Comparison of ENCODE assay signal across 8 cellular contexts in the genomic region with DNA sequence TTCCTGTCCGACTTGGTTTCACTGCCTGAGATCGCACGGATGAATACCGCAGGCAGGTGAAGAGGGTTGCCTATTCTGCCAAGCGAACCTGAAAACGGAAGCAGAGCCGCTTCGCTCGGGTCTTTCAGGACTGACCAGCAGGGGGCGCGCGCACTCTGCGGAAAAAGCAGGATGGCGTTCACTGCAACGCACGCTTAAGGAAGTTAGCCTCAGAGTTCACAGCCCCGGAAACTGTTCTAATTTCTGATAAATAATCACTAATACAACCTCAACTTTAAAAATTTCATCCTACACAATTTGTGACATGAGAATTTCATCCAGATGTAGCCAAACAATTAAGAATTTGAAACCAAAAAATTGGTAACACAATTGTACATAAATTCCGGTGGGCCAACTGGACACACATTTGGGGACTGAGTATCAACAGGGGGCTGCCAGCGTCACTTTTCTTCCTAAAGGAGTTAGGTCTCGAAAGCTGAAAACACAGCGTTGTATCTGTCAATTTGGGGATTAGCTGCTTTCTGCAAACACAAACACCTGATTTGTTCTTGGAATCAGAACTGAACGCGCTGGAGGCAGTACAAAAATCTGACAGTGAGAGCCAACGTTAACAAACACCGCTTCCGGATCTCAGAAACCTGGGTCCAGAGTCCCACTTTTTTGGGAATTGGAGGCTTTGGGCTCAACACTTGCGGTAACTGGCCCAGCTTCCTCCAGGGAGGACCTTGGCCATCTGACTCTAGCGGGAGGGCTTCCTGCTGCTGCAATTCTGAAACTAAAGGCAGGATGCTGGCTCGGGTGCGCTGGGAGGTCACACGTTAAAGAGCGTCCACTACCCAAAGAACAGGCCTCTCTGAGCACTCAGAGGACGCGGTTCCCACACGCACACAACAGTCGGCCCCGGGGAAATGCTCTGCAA. TPM values are rescaled to one million over a fixed set of nuclear protein-coding genes. Genes with fewer than 3 reads are reported as not detected.
DNase-seq lines count a peak whose midpoint lies in the region; ATAC-seq and TF ChIP-seq lines count a peak whose summit lies in the region.

No MANE protein-coding gene starts in this region.

- intact Hi-C loops in activated CD4-positive, alpha-beta T cell treated with anti-CD3 and anti-CD28 coated beads for 36 hours (cut with DNase I, micrococcal nuclease) = loop anchor here (1.0 to 2.0 kb wide), 8 partner anchors 145 to 468 kb away; no protein-coding TSS in a partner anchor

- peaks cover 0 to 14% (median 7%) of the 10 kb centered on the region in 4 donors for H3K36me3 ChIP-seq in liver (ENCODE audit: control insufficient read depth in 4 of 4, insufficient read depth in 3 of 4, low read depth in 1 of 4, low read length in 3 of 4)

- H3K4me3 ChIP-seq in choroid plexus epithelial cell (ENCODE audit: low read depth, low read length) = peak overlapping the region; percentile 28
- peak overlapping the region in 2 of 3 donors; percentile 19 to 27 for H3K4me3 ChIP-seq in liver (ENCODE audit: low read depth in 1 of 3, low read length in 3 of 3)

- no peaks in the 10 kb centered on the region for H3K27me3 ChIP-seq in liver (ENCODE audit: control insufficient read depth in 4 of 4, insufficient read depth in 4 of 4, low read length in 3 of 4)

- CTCF ChIA-PET in activated CD4-positive, alpha-beta T cell treated with anti-CD3 and anti-CD28 coated beads for 36 hours (lab: Charles Lee) = interaction anchor here (0.6 to 6.5 kb wide), 27 partner anchors 10 to 474 kb away, joined by 3 to 57 read pairs (median 4); a partner anchor contains a TSS

- H3K27ac ChIP-seq in liver (ENCODE audit: low read depth in 1 of 2, low read length in 2 of 2) = peak overlapping the region; percentile 81 to 96

- peaks cover 10% of the 10 kb centered on the region for H3K27me3 Mint-ChIP-seq in activated CD4-positive, alpha-beta T cell treated with anti-CD3 and anti-CD28 coated beads for 36 hours

- TF ChIP-seq RAD21 in liver (IDR thresholded peaks at IDR 0.05) = peak; percentile 96 to 98

- peak overlapping the region; percentile 4 to 67 for H3K9ac ChIP-seq in liver (ENCODE audit: low read depth in 1 of 2, low read length in 2 of 2)

- no peaks in the 10 kb centered on the region for H3K9me3 ChIP-seq in liver (ENCODE audit: control insufficient read depth in 4 of 4, low read length in 3 of 4)

- TF ChIP-seq CTCF in choroid plexus epithelial cell (conservative IDR thresholded peaks at IDR 0.05; ENCODE audit: low read depth, low read length) = peak; percentile 91
- TF ChIP-seq CTCF in liver (IDR thresholded peaks at IDR 0.05; ENCODE audit: low read depth, low read length, missing input control) = peak; percentile 95

- peak; percentile 85 for DNase-seq in NCI-H510A treated with DMSO at 0.1 percent for 48 hours (lab: John Stamatoyannopoulos, UW)
- DNase-seq in NCI-H510A (lab: John Stamatoyannopoulos, UW) = no peak
- DNase-seq in NCI-H226 = peak; percentile 57
- DNase-seq in activated CD4-positive, alpha-beta T cell treated with anti-CD3 and anti-CD28 coated beads for 36 hours = peak; percentile 94
- DNase-seq in choroid plexus epithelial cell (ENCODE audit: low read depth) = peak; percentile 85
- peak; percentile 92 for DNase-seq in stimulated activated CD4-positive, alpha-beta T cell treated with anti-CD3 and anti-CD28 coated beads, Interleukin-4, amount 100 ng/mL, for 1 hour

- no peak overlapping the region for H3K4me3 Mint-ChIP-seq in activated CD4-positive, alpha-beta T cell treated with anti-CD3 and anti-CD28 coated beads for 36 hours

- ATAC-seq in HG03039 (IDR thresholded peaks at IDR 0.05; ENCODE audit: unreplicated experiment) = peak; percentile 55
- ATAC-seq in activated CD4-positive, alpha-beta T cell treated with anti-CD3 and anti-CD28 coated beads for 36 hours = peak; percentile 96

- no peaks in the 10 kb centered on the region for H3K36me3 Mint-ChIP-seq in activated CD4-positive, alpha-beta T cell treated with anti-CD3 and anti-CD28 coated beads for 36 hours (ENCODE audit: low read depth)

- 7% methylated on average over 37 of the region's 37 CpGs for WGBS in liver

- H3K4me1 Mint-ChIP-seq in activated CD4-positive, alpha-beta T cell treated with anti-CD3 and anti-CD28 coated beads for 36 hours = peaks cover 3% of the 10 kb centered on the region

- POLR2A ChIA-PET in activated CD4-positive, alpha-beta T cell treated with anti-CD3 and anti-CD28 coated beads for 36 hours (lab: Charles Lee) = no interaction called here

- H3K4me1 ChIP-seq in liver (ENCODE audit: control insufficient read depth in 4 of 4, insufficient read depth in 4 of 4, low read length in 3 of 4) = peaks cover 27 to 79% (median 63%) of the 10 kb centered on the region in 4 donors

- peak overlapping the region; percentile 14 for H3K27ac Mint-ChIP-seq in activated CD4-positive, alpha-beta T cell treated with anti-CD3 and anti-CD28 coated beads for 36 hours

- no peaks in the 10 kb centered on the region for H3K9me3 Mint-ChIP-seq in activated CD4-positive, alpha-beta T cell treated with anti-CD3 and anti-CD28 coated beads for 36 hours (ENCODE audit: low read depth)

TF ChIP-seq in liver, 16 proteins besides CTCF, POLR2A, EP300 and RAD21:
- TF ChIP-seq, protein P1, sequence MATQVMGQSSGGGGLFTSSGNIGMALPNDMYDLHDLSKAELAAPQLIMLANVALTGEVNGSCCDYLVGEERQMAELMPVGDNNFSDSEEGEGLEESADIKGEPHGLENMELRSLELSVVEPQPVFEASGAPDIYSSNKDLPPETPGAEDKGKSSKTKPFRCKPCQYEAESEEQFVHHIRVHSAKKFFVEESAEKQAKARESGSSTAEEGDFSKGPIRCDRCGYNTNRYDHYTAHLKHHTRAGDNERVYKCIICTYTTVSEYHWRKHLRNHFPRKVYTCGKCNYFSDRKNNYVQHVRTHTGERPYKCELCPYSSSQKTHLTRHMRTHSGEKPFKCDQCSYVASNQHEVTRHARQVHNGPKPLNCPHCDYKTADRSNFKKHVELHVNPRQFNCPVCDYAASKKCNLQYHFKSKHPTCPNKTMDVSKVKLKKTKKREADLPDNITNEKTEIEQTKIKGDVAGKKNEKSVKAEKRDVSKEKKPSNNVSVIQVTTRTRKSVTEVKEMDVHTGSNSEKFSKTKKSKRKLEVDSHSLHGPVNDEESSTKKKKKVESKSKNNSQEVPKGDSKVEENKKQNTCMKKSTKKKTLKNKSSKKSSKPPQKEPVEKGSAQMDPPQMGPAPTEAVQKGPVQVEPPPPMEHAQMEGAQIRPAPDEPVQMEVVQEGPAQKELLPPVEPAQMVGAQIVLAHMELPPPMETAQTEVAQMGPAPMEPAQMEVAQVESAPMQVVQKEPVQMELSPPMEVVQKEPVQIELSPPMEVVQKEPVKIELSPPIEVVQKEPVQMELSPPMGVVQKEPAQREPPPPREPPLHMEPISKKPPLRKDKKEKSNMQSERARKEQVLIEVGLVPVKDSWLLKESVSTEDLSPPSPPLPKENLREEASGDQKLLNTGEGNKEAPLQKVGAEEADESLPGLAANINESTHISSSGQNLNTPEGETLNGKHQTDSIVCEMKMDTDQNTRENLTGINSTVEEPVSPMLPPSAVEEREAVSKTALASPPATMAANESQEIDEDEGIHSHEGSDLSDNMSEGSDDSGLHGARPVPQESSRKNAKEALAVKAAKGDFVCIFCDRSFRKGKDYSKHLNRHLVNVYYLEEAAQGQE (IDR thresholded peaks at IDR 0.05) = no peak
- TF ChIP-seq EGR1 (IDR thresholded peaks at IDR 0.05; ENCODE audit: low read depth in 2 of 2) (peak; percentile 48 to 90), YY1 (IDR thresholded peaks at IDR 0.05) (peak; percentile 73), HNF4G (IDR thresholded peaks at IDR 0.05) (peak; percentile 92), HNF4A (conservative IDR thresholded peaks at IDR 0.05) (peak; percentile 96), FOXA1 (IDR thresholded peaks at IDR 0.05) (peak; percentile 50), FOXA2 (IDR thresholded peaks at IDR 0.05) (peak; percentile 53), JUND (IDR thresholded peaks at IDR 0.05) (peak; percentile 54 to 84), TAF1 (conservative IDR thresholded peaks at IDR 0.05) (peak; percentile 60), SP1 (IDR thresholded peaks at IDR 0.05) (peak; percentile 97), RXRA (IDR thresholded peaks at IDR 0.05) (peak; percentile 89 to 90), NR2F2 (IDR thresholded peaks at IDR 0.05) (no peak), GABPA (IDR thresholded peaks at IDR 0.05 in 1 of 2, conservative IDR thresholded peaks at IDR 0.05 in 1 of 2) (peak in 1 of 2 donors; percentile 56)
- TF ChIP-seq, protein P2, sequence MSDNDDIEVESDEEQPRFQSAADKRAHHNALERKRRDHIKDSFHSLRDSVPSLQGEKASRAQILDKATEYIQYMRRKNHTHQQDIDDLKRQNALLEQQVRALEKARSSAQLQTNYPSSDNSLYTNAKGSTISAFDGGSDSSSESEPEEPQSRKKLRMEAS (IDR thresholded peaks at IDR 0.05) = peak; percentile 92
- TF ChIP-seq, protein P3, sequence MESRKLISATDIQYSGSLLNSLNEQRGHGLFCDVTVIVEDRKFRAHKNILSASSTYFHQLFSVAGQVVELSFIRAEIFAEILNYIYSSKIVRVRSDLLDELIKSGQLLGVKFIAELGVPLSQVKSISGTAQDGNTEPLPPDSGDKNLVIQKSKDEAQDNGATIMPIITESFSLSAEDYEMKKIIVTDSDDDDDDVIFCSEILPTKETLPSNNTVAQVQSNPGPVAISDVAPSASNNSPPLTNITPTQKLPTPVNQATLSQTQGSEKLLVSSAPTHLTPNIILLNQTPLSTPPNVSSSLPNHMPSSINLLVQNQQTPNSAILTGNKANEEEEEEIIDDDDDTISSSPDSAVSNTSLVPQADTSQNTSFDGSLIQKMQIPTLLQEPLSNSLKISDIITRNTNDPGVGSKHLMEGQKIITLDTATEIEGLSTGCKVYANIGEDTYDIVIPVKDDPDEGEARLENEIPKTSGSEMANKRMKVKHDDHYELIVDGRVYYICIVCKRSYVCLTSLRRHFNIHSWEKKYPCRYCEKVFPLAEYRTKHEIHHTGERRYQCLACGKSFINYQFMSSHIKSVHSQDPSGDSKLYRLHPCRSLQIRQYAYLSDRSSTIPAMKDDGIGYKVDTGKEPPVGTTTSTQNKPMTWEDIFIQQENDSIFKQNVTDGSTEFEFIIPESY (IDR thresholded peaks at IDR 0.05) = peak; percentile 48
- TF ChIP-seq, protein P4, sequence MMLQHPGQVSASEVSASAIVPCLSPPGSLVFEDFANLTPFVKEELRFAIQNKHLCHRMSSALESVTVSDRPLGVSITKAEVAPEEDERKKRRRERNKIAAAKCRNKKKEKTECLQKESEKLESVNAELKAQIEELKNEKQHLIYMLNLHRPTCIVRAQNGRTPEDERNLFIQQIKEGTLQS (IDR thresholded peaks at IDR 0.05) = peak; percentile 51

RNA-seq across cellular contexts. Expression of a gene that starts 8.8 kb away (rescaled TPM):
- total RNA-seq in activated CD4-positive, alpha-beta T cell treated with anti-CD3 and anti-CD28 coated beads for 36 hours = 1 to 10 TPM; 1.6 to 2.4 TPM
- total RNA-seq in liver = 10 to 100 TPM; 24.1 to 86.4 TPM
- polyA plus RNA-seq in liver = 100 to 1,000 TPM in 1 of 2 donors, 10 to 100 TPM in 1; 68.8 to 106 TPM

Comparison
In these comparisons a context has a peak if more than half of its experiments do, and no peak if none do; other contexts are left out.
1. RNA of a gene that starts 8.8 kb away (total RNA-seq): 24.1 to 86.4 TPM in liver; 1.6 to 2.4 TPM in activated CD4-positive, alpha-beta T cell treated with anti-CD3 and anti-CD28 coated beads for 36 hours; every median in the first group is over 4 times any median in the second.